In genomic region chr9:75658301-75658919, GRCh38 we compare ENCODE assay signal across 20 cellular contexts.
DNase-seq lines count a peak whose midpoint lies in the region; ATAC-seq and TF ChIP-seq lines count a peak whose summit lies in the region.
"Had no signal": no experiment of that assay in that cellular context is flagged by ENCODE, and none has a peak within 500 bp of the region (broad histone marks: within the 10 kb centered on the region; RNA-seq: fewer than 3 reads in every experiment).

No MANE protein-coding gene starts in this region.

- H2AK5ac ChIP-seq in trophoblast cell (ENCODE audit: low read length), result no peak overlapping the region

- H2AFZ ChIP-seq in trophoblast cell (ENCODE audit: insufficient read depth, low read length, poor library complexity), result no peak overlapping the region

- peak overlapping the region; percentile 49 for H2BK12ac ChIP-seq in trophoblast cell (ENCODE audit: low read length)

- intact Hi-C loops in naive thymus-derived CD4-positive, alpha-beta T cell (cut with micrococcal nuclease), result no loop called here
- intact Hi-C loops in CD4-positive, alpha-beta memory T cell (cut with micrococcal nuclease), result no loop called here
- intact Hi-C loops in Calu3 (cut with micrococcal nuclease; ENCODE audit: unreplicated experiment), result no loop called here

- H3K27ac ChIP-seq in trophoblast cell (ENCODE audit: low read depth, low read length), result no peak overlapping the region
- no peak overlapping the region for H3K27ac ChIP-seq in naive thymus-derived CD4-positive, alpha-beta T cell (ENCODE audit: low read depth, low read length)
- H3K27ac ChIP-seq in CD4-positive, alpha-beta memory T cell (ENCODE audit: low read depth, low read length), result no peak overlapping the region
- H3K27ac ChIP-seq: BLaER1, pancreas, stomach had no signal

- H3K4me3 Mint-ChIP-seq in naive thymus-derived CD4-positive, alpha-beta T cell, result no peak overlapping the region
- no peak overlapping the region for H3K4me3 Mint-ChIP-seq in CD4-positive, alpha-beta memory T cell
- no peak overlapping the region for H3K4me3 Mint-ChIP-seq in Calu3 (ENCODE audit: low read depth, unreplicated experiment)
- H3K4me3 Mint-ChIP-seq: activated naive CD4-positive, alpha-beta T cell treated with anti-CD3 and anti-CD28 coated beads, Interleukin-2, amount 50 U/mL, for 24 hours had no signal

- H3K18ac ChIP-seq in trophoblast cell (ENCODE audit: low read length), result no peak overlapping the region

- in situ Hi-C loops in Caki2 (cut with HindIII; ENCODE audit: low pct_unique_long_range_greater_than_20kb, low sequenced_read_pairs), result no loop called here

- H3K4me2 ChIP-seq in trophoblast cell (ENCODE audit: low read length), result no peak overlapping the region
- H3K4me2 ChIP-seq: BLaER1, SK-N-SH had no signal

- no peaks in the 10 kb centered on the region for H3K36me3 ChIP-seq in adipocyte (ENCODE audit: control insufficient read depth, insufficient read depth, low read length, severe bottlenecking)
- no peaks in the 10 kb centered on the region for H3K36me3 ChIP-seq in trophoblast cell (ENCODE audit: control insufficient read depth in 1 of 2, insufficient read depth in 2 of 2, low read length in 2 of 2)
- no peaks in the 10 kb centered on the region for H3K36me3 ChIP-seq in naive thymus-derived CD4-positive, alpha-beta T cell (ENCODE audit: control insufficient read depth in 2 of 3, insufficient read depth in 3 of 3, low read length in 3 of 3)
- no peaks in the 10 kb centered on the region for H3K36me3 ChIP-seq in CD4-positive, alpha-beta memory T cell (ENCODE audit: insufficient read depth, low read length)
- H3K36me3 ChIP-seq: BLaER1, pancreas, stomach had no signal

- peak overlapping the region; percentile 66 for H2BK120ac ChIP-seq in trophoblast cell (ENCODE audit: insufficient read depth, low read length, poor library complexity)

- CTCF ChIA-PET in naive thymus-derived CD4-positive, alpha-beta T cell (lab: Charles Lee), result no interaction called here
- CTCF ChIA-PET in CD4-positive, alpha-beta memory T cell (lab: Charles Lee; ENCODE audit: partially characterized antibody), result no interaction called here
- CTCF ChIA-PET in Calu3 (lab: Charles Lee), result interaction anchor here (0.6 kb wide), 1 partner anchor 700 kb away, joined by 3 read pairs; no protein-coding TSS in a partner anchor

- no peak overlapping the region for H3K14ac ChIP-seq in trophoblast cell (ENCODE audit: low read length)

- H3K27me3 Mint-ChIP-seq in naive thymus-derived CD4-positive, alpha-beta T cell, result peaks cover 0 to 8% (median 0%) of the 10 kb centered on the region in 5 donors
- H3K27me3 Mint-ChIP-seq in CD4-positive, alpha-beta memory T cell, result peaks cover 0 to 1% of the 10 kb centered on the region in 2 donors
- H3K27me3 Mint-ChIP-seq in Calu3 (ENCODE audit: unreplicated experiment), result peaks cover 38% of the 10 kb centered on the region

- H3K4me1 ChIP-seq in adipocyte (ENCODE audit: control insufficient read depth, insufficient read depth, low read length) (no peaks in the 10 kb centered on the region), trophoblast cell (ENCODE audit: control insufficient read depth in 1 of 2, insufficient read depth in 2 of 2, low read length in 2 of 2) (peaks cover 0 to 4% of the 10 kb centered on the region in 2 experiments)
- no peaks in the 10 kb centered on the region for H3K4me1 ChIP-seq in naive thymus-derived CD4-positive, alpha-beta T cell (ENCODE audit: control insufficient read depth in 2 of 2, insufficient read depth in 2 of 2, low read length in 2 of 2)
- no peaks in the 10 kb centered on the region for H3K4me1 ChIP-seq in CD4-positive, alpha-beta memory T cell (ENCODE audit: insufficient read depth, low read length)
- H3K4me1 ChIP-seq: BLaER1, pancreas, stomach had no signal

- no peak for ATAC-seq in naive thymus-derived CD4-positive, alpha-beta T cell
- ATAC-seq: pancreas had no signal

- no peak for TF ChIP-seq CTCF in Calu3 (IDR thresholded peaks at IDR 0.05; ENCODE audit: unreplicated experiment)

- peak overlapping the region; percentile 90 for H4K91ac ChIP-seq in trophoblast cell (ENCODE audit: low read depth, low read length)

- H4K8ac ChIP-seq in trophoblast cell (ENCODE audit: low read depth, low read length), result peak overlapping the region; percentile 65

- no peak overlapping the region for H3K4ac ChIP-seq in trophoblast cell (ENCODE audit: low read depth, low read length)

- H2BK5ac ChIP-seq in trophoblast cell (ENCODE audit: low read depth, low read length, poor library complexity), result peak overlapping the region; percentile 27

- WGBS in trophoblast cell (ENCODE audit: extremely low coverage, insufficient coverage, insufficient read length), result no CpG with 5 or more reads among the region's 9 CpGs

- H3K27ac Mint-ChIP-seq in naive thymus-derived CD4-positive, alpha-beta T cell, result no peak overlapping the region
- no peak overlapping the region for H3K27ac Mint-ChIP-seq in CD4-positive, alpha-beta memory T cell
- no peak overlapping the region for H3K27ac Mint-ChIP-seq in Calu3 (ENCODE audit: unreplicated experiment)
- H3K27ac Mint-ChIP-seq: activated naive CD4-positive, alpha-beta T cell treated with anti-CD3 and anti-CD28 coated beads, Interleukin-2, amount 50 U/mL, for 24 hours had no signal

- no peaks in the 10 kb centered on the region for H3K79me2 ChIP-seq in trophoblast cell (ENCODE audit: control insufficient read depth, insufficient read depth, low read length, poor library complexity)

- no TSS peak for BruUV-seq in Calu3 (replicated peaks; lab: Mats Ljungman, UMichigan)

- H3K36me3 Mint-ChIP-seq in naive thymus-derived CD4-positive, alpha-beta T cell, result no peaks in the 10 kb centered on the region
- peaks cover 0 to 1% of the 10 kb centered on the region in 2 donors for H3K36me3 Mint-ChIP-seq in CD4-positive, alpha-beta memory T cell
- H3K36me3 Mint-ChIP-seq in Calu3 (ENCODE audit: insufficient read depth, unreplicated experiment), result no peaks in the 10 kb centered on the region
- H3K36me3 Mint-ChIP-seq: activated naive CD4-positive, alpha-beta T cell treated with anti-CD3 and anti-CD28 coated beads, Interleukin-2, amount 50 U/mL, for 24 hours had no signal

- no peaks in the 10 kb centered on the region for H3K4me1 Mint-ChIP-seq in naive thymus-derived CD4-positive, alpha-beta T cell
- no peaks in the 10 kb centered on the region for H3K4me1 Mint-ChIP-seq in CD4-positive, alpha-beta memory T cell
- H3K4me1 Mint-ChIP-seq in Calu3 (ENCODE audit: low read depth, unreplicated experiment), result no peaks in the 10 kb centered on the region
- H3K4me1 Mint-ChIP-seq: activated naive CD4-positive, alpha-beta T cell treated with anti-CD3 and anti-CD28 coated beads, Interleukin-2, amount 50 U/mL, for 24 hours had no signal

- no peak overlapping the region for H3K4me3 ChIP-seq in adipocyte (ENCODE audit: low read length)
- no peak overlapping the region for H3K4me3 ChIP-seq in trophoblast cell (ENCODE audit: low read depth, low read length)
- no peak overlapping the region for H3K4me3 ChIP-seq in naive thymus-derived CD4-positive, alpha-beta T cell (ENCODE audit: low read length)
- no peak overlapping the region for H3K4me3 ChIP-seq in CD4-positive, alpha-beta memory T cell (ENCODE audit: low read length in 2 of 2)
- H3K4me3 ChIP-seq: BLaER1, pancreas, stomach had no signal

- H3K79me1 ChIP-seq in trophoblast cell (ENCODE audit: low read length), result peaks cover 8% of the 10 kb centered on the region

- no peak overlapping the region for H3K23ac ChIP-seq in trophoblast cell (ENCODE audit: low read length)

- no peaks in the 10 kb centered on the region for H3K9me3 ChIP-seq in adipocyte (ENCODE audit: control insufficient read depth, low read length)
- H3K9me3 ChIP-seq in trophoblast cell (ENCODE audit: insufficient read depth, low read depth, low read length), result no peaks in the 10 kb centered on the region
- H3K9me3 ChIP-seq in naive thymus-derived CD4-positive, alpha-beta T cell (ENCODE audit: control insufficient read depth in 2 of 3, low read length in 3 of 3), result no peaks in the 10 kb centered on the region
- no peaks in the 10 kb centered on the region for H3K9me3 ChIP-seq in CD4-positive, alpha-beta memory T cell (ENCODE audit: control insufficient read depth in 1 of 2, low read length in 2 of 2)
- H3K9me3 ChIP-seq: BLaER1, pancreas, SK-N-SH had no signal

- H3K27me3 ChIP-seq in adipocyte (replicated peaks; ENCODE audit: control insufficient read depth, insufficient read depth, low read length) (no peaks in the 10 kb centered on the region), trophoblast cell (ENCODE audit: insufficient read depth, low read length) (no peaks in the 10 kb centered on the region)
- H3K27me3 ChIP-seq in naive thymus-derived CD4-positive, alpha-beta T cell (ENCODE audit: control insufficient read depth in 2 of 2, insufficient read depth in 2 of 2, low read length in 2 of 2), result no peaks in the 10 kb centered on the region
- H3K27me3 ChIP-seq in CD4-positive, alpha-beta memory T cell (ENCODE audit: insufficient read depth, low read length), result no peaks in the 10 kb centered on the region
- H3K27me3 ChIP-seq: BLaER1, pancreas, stomach had no signal

- H3K9ac ChIP-seq in adipocyte (ENCODE audit: low read length), result no peak overlapping the region
- no peak overlapping the region for H3K9ac ChIP-seq in trophoblast cell (ENCODE audit: low read length)
- H3K9ac ChIP-seq: BLaER1, SK-N-SH had no signal

- POLR2A ChIA-PET in naive thymus-derived CD4-positive, alpha-beta T cell (lab: Charles Lee), result no interaction called here
- POLR2A ChIA-PET in CD4-positive, alpha-beta memory T cell (lab: Charles Lee; ENCODE audit: partially characterized antibody), result no interaction called here

- DNase-seq in Caki2 (ENCODE audit: low read depth), result peak; percentile 47
- DNase-seq in adipocyte (ENCODE audit: low read depth), result peak; percentile 48
- DNase-seq in glomerular visceral epithelial cell (ENCODE audit: extremely low spot score), result peak; percentile 27
- DNase-seq in trophoblast cell, result no peak
- DNase-seq in naive thymus-derived CD4-positive, alpha-beta T cell, result no peak
- DNase-seq in CD4-positive, alpha-beta memory T cell, result no peak
- no peak for DNase-seq in Calu3
- no peak for DNase-seq in NCI-H446 (lab: John Stamatoyannopoulos, UW)
- DNase-seq: activated CD8-positive, alpha-beta memory T cell treated with anti-CD3 and anti-CD28 coated beads for 24 hours; activated T-cell treated with anti-CD3 and anti-CD28 coated beads, Interleukin-2, amount 50 U/mL, for 48 hours; erythroblast; H7; NCI-H1694 treated with DMSO at 0.1 percent for 48 hours; NCI-H226; SK-N-SH; stimulated activated CD4-positive, alpha-beta T cell treated with anti-CD3 and anti-CD28 coated beads, Interleukin-2, amount 100 ng/mL, for 48 hours; stomach had no signal

- H3K9me3 Mint-ChIP-seq in naive thymus-derived CD4-positive, alpha-beta T cell, result peaks cover 0 to 1% (median 0%) of the 10 kb centered on the region in 11 donors
- H3K9me3 Mint-ChIP-seq in CD4-positive, alpha-beta memory T cell, result peaks cover 0 to 4% (median under 1%) of the 10 kb centered on the region in 8 donors
- H3K9me3 Mint-ChIP-seq in Calu3 (ENCODE audit: low read depth, unreplicated experiment), result no peaks in the 10 kb centered on the region
- H3K9me3 Mint-ChIP-seq: activated naive CD4-positive, alpha-beta T cell treated with anti-CD3 and anti-CD28 coated beads, Interleukin-2, amount 50 U/mL, for 24 hours had no signal

- H4K12ac ChIP-seq in trophoblast cell (ENCODE audit: low read depth, low read length), result peak overlapping the region; percentile 62

Comparison
In these comparisons a context has a peak if more than half of its experiments do, and no peak if none do; other contexts are left out.
1. DNase-seq: peak in Caki2 (single experiment), adipocyte (single experiment) and glomerular visceral epithelial cell (single experiment); none in trophoblast cell (0 of 2), naive thymus-derived CD4-positive, alpha-beta T cell (0 of 9), CD4-positive, alpha-beta memory T cell (0 of 5), Calu3 (single experiment) and NCI-H446 (0 of 2).